ENCODE assay signal across 9 cellular contexts in the genomic region with DNA sequence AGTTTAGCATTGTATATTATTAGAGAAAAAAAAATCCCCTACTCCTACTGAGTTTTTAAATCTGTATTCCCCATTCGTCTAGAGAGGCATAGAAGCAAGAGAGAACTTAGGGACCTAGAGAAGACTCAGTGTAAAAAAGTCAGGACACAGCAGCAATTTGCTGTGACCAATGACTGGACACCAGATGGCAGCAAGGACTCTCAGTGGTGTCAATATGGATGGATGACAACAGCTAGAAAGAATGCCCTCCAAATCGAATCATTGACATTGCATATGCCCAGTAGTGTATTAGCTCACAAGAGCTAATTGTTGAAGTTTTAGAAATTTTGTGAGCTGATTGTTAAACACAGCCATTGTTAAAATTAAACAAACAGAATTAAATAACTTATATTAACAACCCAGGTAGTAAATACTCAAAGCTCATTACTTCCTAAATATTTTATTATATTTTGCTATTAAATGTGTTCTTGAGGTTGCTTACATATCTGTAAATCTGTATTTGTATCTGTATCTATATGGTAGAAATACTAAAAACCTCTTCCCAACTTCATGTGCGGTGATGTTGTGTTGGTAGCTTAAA. TPM values are rescaled to one million over a fixed set of nuclear protein-coding genes. Genes with fewer than 3 reads are reported as not detected.
DNase-seq lines count a peak whose midpoint lies in the region; ATAC-seq, FAIRE-seq and TF ChIP-seq lines count a peak whose summit lies in the region.
"Had no signal": no experiment of that assay in that cellular context is flagged by ENCODE, and none has a peak within 500 bp of the region (broad histone marks: within the 10 kb centered on the region; RNA-seq: fewer than 3 reads in every experiment).

No MANE protein-coding gene starts in this region.

- peak; percentile 4 for DNase-seq in NCI-H2227 (lab: John Stamatoyannopoulos, UW; ENCODE audit: unreplicated experiment)
- DNase-seq in NCI-H2227 treated with DMSO at 0.1 percent for 48 hours (lab: John Stamatoyannopoulos, UW) = no peak
- DNase-seq in Kasumi-1 (lab: John Stamatoyannopoulos, UW) = peak; percentile 38 to 52
- no peak for DNase-seq in RWPE2 (ENCODE audit: low spot score)
- peak; percentile 27 for DNase-seq in midbrain (lab: John Stamatoyannopoulos, UW)
- no peak for DNase-seq in lower leg skin (ENCODE audit: low spot score in 2 of 2)
- DNase-seq in activated gamma-delta T cell (lab: John Stamatoyannopoulos, UW) = no peak

- H3K4me1 ChIP-seq in RWPE2 (ENCODE audit: insufficient read depth, poor library complexity, severe bottlenecking) = peaks cover 13% of the 10 kb centered on the region
- H3K4me1 ChIP-seq: BLaER1 had no signal

- H3K36me3 ChIP-seq in RWPE2 (ENCODE audit: low read depth) = no peaks in the 10 kb centered on the region
- H3K36me3 ChIP-seq: BLaER1 had no signal

- TF ChIP-seq CTCF in RWPE2 (IDR thresholded peaks at IDR 0.05; ENCODE audit: poor library complexity, severe bottlenecking) = peak; percentile 83
- TF ChIP-seq CTCF in lower leg skin (IDR thresholded peaks at IDR 0.05) = no peak

- H3K27ac ChIP-seq in RWPE2 (ENCODE audit: poor library complexity, severe bottlenecking) = no peak overlapping the region
- H3K27ac ChIP-seq: BLaER1 had no signal

- FAIRE-seq in endometrium (lab: Jason Lieb, UNC) = peak; percentile 65

- H3K4me3 ChIP-seq in RWPE2 (ENCODE audit: severe bottlenecking) (no peak overlapping the region), lower leg skin (ENCODE audit: low read depth, poor library complexity, severe bottlenecking) (no peak overlapping the region)
- H3K4me3 ChIP-seq: BLaER1 had no signal

- 36 to 45% methylated on average over 3 of the region's 3 CpGs for WGBS in lower leg skin, 2 donors

- peak; percentile 90 for ATAC-seq in RWPE2 (ENCODE audit: low read depth)

- intact Hi-C loops in lower leg skin (cut with DNase I; ENCODE audit: low total_unique reads) = no loop called here

- H3K27me3 ChIP-seq in RWPE2 (ENCODE audit: insufficient read depth, poor library complexity, severe bottlenecking) = no peaks in the 10 kb centered on the region
- H3K27me3 ChIP-seq: BLaER1 had no signal

- TF ChIP-seq POLR2A in lower leg skin (IDR thresholded peaks at IDR 0.05) = no peak

- no peaks in the 10 kb centered on the region for H3K9me3 ChIP-seq in RWPE2 (ENCODE audit: severe bottlenecking)
- H3K9me3 ChIP-seq: BLaER1 had no signal

RNA-seq across cellular contexts. Expression of gene SIAH3, which starts 43.9 kb away (rescaled TPM):
- under 1 TPM; 0.02 to 0.21 (median 0.05) TPM for total RNA-seq in lower leg skin

Comparison
In these comparisons a context has a peak if more than half of its experiments do, and no peak if none do; other contexts are left out.
1. DNase-seq: peak in NCI-H2227 (single experiment), Kasumi-1 (2 of 2) and midbrain (single experiment); none in NCI-H2227 treated with DMSO at 0.1 percent for 48 hours (single experiment), RWPE2 (single experiment), lower leg skin (0 of 2) and activated gamma-delta T cell (single experiment).